ENCODE assay signal across 17 cellular contexts in genomic region chr5:97141031-97141430, GRCh38. TPM values are rescaled to one million over a fixed set of nuclear protein-coding genes. Genes with fewer than 3 reads are reported as not detected.
"Had no signal": no experiment of that assay in that cellular context is flagged by ENCODE, and none has a peak within 500 bp of the region (broad histone marks: within the 10 kb centered on the region; RNA-seq: fewer than 3 reads in every experiment).

No MANE protein-coding gene starts in this region.

- H3K4me3 Mint-ChIP-seq: activated CD4-positive, alpha-beta memory T cell treated with anti-CD3 and anti-CD28 coated beads, Interleukin-2, amount 10 ng/mL, durations not matched to agents 7 days and 5 days; activated naive CD8-positive, alpha-beta T cell treated with anti-CD3 and anti-CD28 coated beads for 36 hours; activated T-cell treated with anti-CD3 and anti-CD28 coated beads, Interleukin-2, amount 50 U/mL, for 72 hours; natural killer cell treated with Interleukin-12 subunit alpha and Interleukin-12 subunit beta and Interleukin-15 and Interleukin-18, amount 100 ng/mL, for 72 hours; stimulated activated effector memory CD8-positive, alpha-beta T cell treated with anti-CD3 and anti-CD28 coated beads, Interleukin-12 subunit alpha, Interleukin-12 subunit beta, amount 100 ng/mL, for 72 hours; T-helper 2 cell treated with Interferon-gamma antibody and Interleukin-4, amounts not matched to agents 5 μg/mL and 100 μg/mL, for 36 hours had no signal

- DNase-seq: activated CD4-positive, alpha-beta memory T cell treated with anti-CD3 and anti-CD28 coated beads, Interleukin-2, amount 10 ng/mL, durations not matched to agents 7 days and 5 days; activated CD4-positive, CD25-positive, alpha-beta regulatory T cell treated with anti-CD3 and anti-CD28 coated beads, Interleukin-2, amount 50 U/mL, for 72 hours; activated gamma-delta T cell treated with Interleukin-2 at 50 U/mL for 16 hours; activated naive CD8-positive, alpha-beta T cell treated with anti-CD3 and anti-CD28 coated beads for 36 hours; activated T-cell treated with anti-CD3 and anti-CD28 coated beads, Interleukin-2, amount 50 U/mL, for 72 hours; erythroblast; right cardiac atrium; SJCRH30; small intestine; SW 1271; tibial artery had no signal

- H3K27me3 Mint-ChIP-seq: activated naive CD8-positive, alpha-beta T cell treated with anti-CD3 and anti-CD28 coated beads for 36 hours had no signal

- H3K4me1 Mint-ChIP-seq: activated naive CD8-positive, alpha-beta T cell treated with anti-CD3 and anti-CD28 coated beads for 36 hours; stimulated activated effector memory CD8-positive, alpha-beta T cell treated with anti-CD3 and anti-CD28 coated beads, Interleukin-12 subunit alpha, Interleukin-12 subunit beta, amount 100 ng/mL, for 72 hours had no signal

- H3K27ac ChIP-seq: coronary artery, SJCRH30, tibial artery had no signal

- H3K9me3 ChIP-seq: SJCRH30, tibial artery had no signal

- H3K4me1 ChIP-seq: tibial artery had no signal

- H3K36me3 Mint-ChIP-seq: activated naive CD8-positive, alpha-beta T cell treated with anti-CD3 and anti-CD28 coated beads for 36 hours; natural killer cell treated with Interleukin-12 subunit alpha and Interleukin-12 subunit beta and Interleukin-15 and Interleukin-18, amount 100 ng/mL, for 72 hours; stimulated activated effector memory CD8-positive, alpha-beta T cell treated with anti-CD3 and anti-CD28 coated beads, Interleukin-12 subunit alpha, Interleukin-12 subunit beta, amount 100 ng/mL, for 72 hours had no signal

- H3K27ac Mint-ChIP-seq: activated CD4-positive, alpha-beta memory T cell treated with anti-CD3 and anti-CD28 coated beads, Interleukin-2, amount 10 ng/mL, durations not matched to agents 7 days and 5 days; activated naive CD8-positive, alpha-beta T cell treated with anti-CD3 and anti-CD28 coated beads for 36 hours; activated T-cell treated with anti-CD3 and anti-CD28 coated beads, Interleukin-2, amount 50 U/mL, for 72 hours; natural killer cell treated with Interleukin-12 subunit alpha and Interleukin-12 subunit beta and Interleukin-15 and Interleukin-18, amount 100 ng/mL, for 72 hours; stimulated activated effector memory CD8-positive, alpha-beta T cell treated with anti-CD3 and anti-CD28 coated beads, Interleukin-12 subunit alpha, Interleukin-12 subunit beta, amount 100 ng/mL, for 72 hours; T-helper 2 cell treated with Interferon-gamma antibody and Interleukin-4, amounts not matched to agents 5 μg/mL and 100 μg/mL, for 36 hours had no signal

- H3K4me3 ChIP-seq: coronary artery, SJCRH30, tibial artery had no signal

- H3K36me3 ChIP-seq: SJCRH30, tibial artery had no signal

- H3K9me3 Mint-ChIP-seq: activated CD4-positive, alpha-beta memory T cell treated with anti-CD3 and anti-CD28 coated beads, Interleukin-2, amount 10 ng/mL, durations not matched to agents 7 days and 5 days; activated naive CD8-positive, alpha-beta T cell treated with anti-CD3 and anti-CD28 coated beads for 36 hours; activated T-cell treated with anti-CD3 and anti-CD28 coated beads, Interleukin-2, amount 50 U/mL, for 72 hours; natural killer cell treated with Interleukin-12 subunit alpha and Interleukin-12 subunit beta and Interleukin-15 and Interleukin-18, amount 100 ng/mL, for 72 hours; stimulated activated effector memory CD8-positive, alpha-beta T cell treated with anti-CD3 and anti-CD28 coated beads, Interleukin-12 subunit alpha, Interleukin-12 subunit beta, amount 100 ng/mL, for 72 hours; T-helper 2 cell treated with Interferon-gamma antibody and Interleukin-4, amounts not matched to agents 5 μg/mL and 100 μg/mL, for 36 hours had no signal

- FAIRE-seq: small intestine had no signal

- H3K27me3 ChIP-seq: SJCRH30 had no signal

RNA-seq across cellular contexts. Expression of gene LIX1, which starts 1.4 kb away (rescaled TPM):
- total RNA-seq: activated CD4-positive, alpha-beta memory T cell treated with anti-CD3 and anti-CD28 coated beads, Interleukin-2, amount 10 ng/mL, durations not matched to agents 7 days and 5 days; activated naive CD8-positive, alpha-beta T cell treated with anti-CD3 and anti-CD28 coated beads for 36 hours; activated T-cell treated with anti-CD3 and anti-CD28 coated beads, Interleukin-2, amount 50 U/mL, for 72 hours; lung microvascular endothelial cell; natural killer cell treated with Interleukin-12 subunit alpha and Interleukin-12 subunit beta and Interleukin-15 and Interleukin-18, amount 100 ng/mL, for 72 hours; posterior vena cava had no signal
